In genomic region chr15:85318048-85318731, GRCh38 we compare ENCODE assay signal across 8 cellular contexts.
A peak's percentile ranks its signal among the peaks of the same experiment; 100 is the strongest.
DNase-seq lines count a peak whose midpoint lies in the region; ATAC-seq, FAIRE-seq and TF ChIP-seq lines count a peak whose summit lies in the region.

No MANE protein-coding gene starts in this region.

- no peaks in the 10 kb centered on the region for H4K20me1 ChIP-seq in KMS-11 (ENCODE audit: insufficient read depth)

- intact Hi-C loops in left ventricle myocardium superior (cut with micrococcal nuclease) (no loop called here), cardiac septum (cut with DNase I) (no loop called here), pancreas (cut with DNase I) (no loop called here)

- no peak overlapping the region for H3K4me2 ChIP-seq in KMS-11

- DNase-seq in left ventricle myocardium superior (no peak), cardiac septum (ENCODE audit: low spot score) (no peak), astrocyte of the cerebellum (ENCODE audit: low read depth) (peak; percentile 74), pancreas (no peak), DMS79 treated with DMSO at 0.1 percent for 48 hours (lab: John Stamatoyannopoulos, UW) (no peak), SK-N-DZ (ENCODE audit: low spot score) (no peak)

- H3K9me3 ChIP-seq in pancreas, result no peaks in the 10 kb centered on the region

- H3K9ac ChIP-seq in KMS-11, result no peak overlapping the region

- H3K4me1 ChIP-seq in KMS-11 (ENCODE audit: low read depth, poor library complexity, severe bottlenecking) (no peaks in the 10 kb centered on the region), pancreas (no peaks in the 10 kb centered on the region)

- no peak for FAIRE-seq in pancreas (lab: Jason Lieb, UNC)

- in situ Hi-C loops in astrocyte of the cerebellum (cut with HindIII; ENCODE audit: low sequenced_read_pairs), result no loop called here

- no peaks in the 10 kb centered on the region for H3K79me2 ChIP-seq in KMS-11 (ENCODE audit: insufficient read depth, low read depth)

- TF ChIP-seq CTCF in KMS-11 (conservative IDR thresholded peaks at IDR 0.05; ENCODE audit: low read depth, low read length) (0 out of 2 replicates have a peak, but pooled peaks have one; percentile 21), astrocyte of the cerebellum (IDR thresholded peaks at IDR 0.05; ENCODE audit: low read depth, low read length, missing control alignments) (peak; percentile 24), pancreas (IDR thresholded peaks at IDR 0.05) (no peak)

- no peak overlapping the region for H3K27ac ChIP-seq in KMS-11
- H3K27ac ChIP-seq in pancreas, result no peak overlapping the region

- ATAC-seq in left ventricle myocardium superior (peak; percentile 42), GM21786 (IDR thresholded peaks at IDR 0.05; ENCODE audit: unreplicated experiment) (peak; percentile 92), pancreas (peak in 3 of 4 donors; percentile 14 to 49 (median 31))

- no peaks in the 10 kb centered on the region for H3K27me3 ChIP-seq in KMS-11 (ENCODE audit: insufficient read depth, low read depth)
- H3K27me3 ChIP-seq in pancreas, result no peaks in the 10 kb centered on the region

- 52 to 60% methylated on average over 2 of the region's 2 CpGs for WGBS in pancreas, 2 donors

- no peaks in the 10 kb centered on the region for H3K36me3 ChIP-seq in KMS-11 (ENCODE audit: insufficient read depth)
- H3K36me3 ChIP-seq in pancreas, result no peaks in the 10 kb centered on the region

- H3K4me3 ChIP-seq in KMS-11 (IDR thresholded peaks at IDR 0.05; ENCODE audit: insufficient read depth, low read depth, low read length) (no peak overlapping the region), astrocyte of the cerebellum (ENCODE audit: low read depth, low read length) (no peak overlapping the region), pancreas (no peak overlapping the region)

- H2AFZ ChIP-seq in KMS-11 (ENCODE audit: low read depth), result no peak overlapping the region

Comparison
In these comparisons a context has a peak if more than half of its experiments do, and no peak if none do; other contexts are left out.
1. ATAC-seq: peak in every context shown above with its lines; median percentile 92 in GM21786; 42 in left ventricle myocardium superior; 31 in pancreas.
2. CTCF ChIP-seq: peak in KMS-11 (single experiment) and astrocyte of the cerebellum (single experiment); none in pancreas (0 of 4).